Comparison of ENCODE assay signal across 12 cellular contexts in genomic region chr5:74394543-74394923, GRCh38.
DNase-seq lines count a peak whose midpoint lies in the region; ATAC-seq and TF ChIP-seq lines count a peak whose summit lies in the region.
"Had no signal": no experiment of that assay in that cellular context is flagged by ENCODE, and none has a peak within 500 bp of the region (broad histone marks: within the 10 kb centered on the region; RNA-seq: fewer than 3 reads in every experiment).

No MANE protein-coding gene starts in this region.

- 99 to 100% methylated on average over 3 of the region's 3 CpGs for WGBS in endodermal cell (ENCODE audit: insufficient coverage in 1 of 2, insufficient read length in 1 of 2), 2 experiments
- no CpG with 5 or more reads among the region's 3 CpGs for WGBS in neuronal stem cell (ENCODE audit: extremely low coverage in 2 of 2, insufficient read length in 2 of 2, insufficient replicate concordance in 1 of 2), 2 donors

- H3K27me3 Mint-ChIP-seq in endodermal cell (ENCODE audit: insufficient read depth) = peaks cover 48% of the 10 kb centered on the region
- H3K27me3 Mint-ChIP-seq: activated T-cell treated with anti-CD3 and anti-CD28 coated beads, Interleukin-2, amount 50 U/mL, for 24 hours had no signal

- no peaks in the 10 kb centered on the region for H3K36me3 ChIP-seq in endodermal cell (ENCODE audit: control insufficient read depth, insufficient read depth, low read length)
- no peaks in the 10 kb centered on the region for H3K36me3 ChIP-seq in neuronal stem cell (replicated peaks in 1 of 2; ENCODE audit: control insufficient read depth in 2 of 2, insufficient read depth in 2 of 2, low read length in 2 of 2)
- H3K36me3 ChIP-seq: upper lobe of left lung had no signal

- no peaks in the 10 kb centered on the region for H3K79me1 ChIP-seq in neuronal stem cell (ENCODE audit: low read depth, low read length)

- no peak overlapping the region for H3K4me2 ChIP-seq in neuronal stem cell (ENCODE audit: insufficient read depth, low read length, poor library complexity, severe bottlenecking)

- H4K8ac ChIP-seq in neuronal stem cell (ENCODE audit: low read depth, low read length) = no peak overlapping the region

- H2BK120ac ChIP-seq in neuronal stem cell (ENCODE audit: low read depth, low read length) = no peak overlapping the region

- DNase-seq in DMS53 (lab: John Stamatoyannopoulos, UW) = peak; percentile 40
- DNase-seq in DMS53 treated with DMSO at 0.1 percent for 48 hours (lab: John Stamatoyannopoulos, UW; ENCODE audit: unreplicated experiment) = no peak
- peak; percentile 74 for DNase-seq in NCI-H69 (lab: John Stamatoyannopoulos, UW)
- peak; percentile 70 for DNase-seq in endodermal cell
- no peak for DNase-seq in neuronal stem cell (ENCODE audit: low spot score)
- DNase-seq: 8988T; activated T-cell treated with anti-CD3 and anti-CD28 coated beads, Interleukin-2, amount 50 U/mL, for 24 hours; NK-92 treated with Interleukin-12 subunit alpha and Interleukin-12 subunit beta, amount 100 ng/mL, for 24 hours; upper lobe of left lung had no signal

- peaks cover 17% of the 10 kb centered on the region for H3K27me3 ChIP-seq in endodermal cell (ENCODE audit: control insufficient read depth, insufficient read depth, low read length, poor library complexity, severe bottlenecking)
- peaks cover 0 to 3% (median 0%) of the 10 kb centered on the region in 3 experiments for H3K27me3 ChIP-seq in neuronal stem cell (ENCODE audit: control insufficient read depth in 3 of 3, insufficient read depth in 3 of 3, low read depth in 1 of 3, low read length in 3 of 3)
- H3K27me3 ChIP-seq: upper lobe of left lung had no signal

- no peak overlapping the region for H3K27ac Mint-ChIP-seq in endodermal cell
- H3K27ac Mint-ChIP-seq: activated T-cell treated with anti-CD3 and anti-CD28 coated beads, Interleukin-2, amount 50 U/mL, for 24 hours had no signal

- peaks cover 12% of the 10 kb centered on the region for H3K4me1 ChIP-seq in endodermal cell (ENCODE audit: control insufficient read depth, insufficient read depth, low read length)
- H3K4me1 ChIP-seq in neuronal stem cell (ENCODE audit: control insufficient read depth in 2 of 2, insufficient read depth in 1 of 2, low read depth in 1 of 2, low read length in 2 of 2) = peaks cover 8 to 10% of the 10 kb centered on the region in 2 donors

- no peak overlapping the region for H3K27ac ChIP-seq in endodermal cell (ENCODE audit: low read depth, low read length)
- no peak overlapping the region for H3K27ac ChIP-seq in neuronal stem cell (replicated peaks; ENCODE audit: low read length)
- H3K27ac ChIP-seq: upper lobe of left lung had no signal

- H4K91ac ChIP-seq in neuronal stem cell (ENCODE audit: low read depth, low read length, poor library complexity) = no peak overlapping the region

- peak overlapping the region; percentile 29 for H2AK5ac ChIP-seq in neuronal stem cell (ENCODE audit: low read depth, low read length)

- H3K9me3 ChIP-seq in endodermal cell (ENCODE audit: control insufficient read depth, low read length) = peaks cover 7% of the 10 kb centered on the region
- peaks cover 0 to 6% of the 10 kb centered on the region in 2 donors for H3K9me3 ChIP-seq in neuronal stem cell (replicated peaks in 1 of 2; ENCODE audit: control insufficient read depth in 2 of 2, insufficient read depth in 1 of 2, low read depth in 1 of 2, low read length in 2 of 2)
- H3K9me3 ChIP-seq: upper lobe of left lung had no signal

- ATAC-seq in GM21367 (IDR thresholded peaks at IDR 0.05; ENCODE audit: unreplicated experiment) = no peak
- no peak for ATAC-seq in HG03354 (IDR thresholded peaks at IDR 0.05; ENCODE audit: poor library complexity, severe bottlenecking, unreplicated experiment)
- ATAC-seq in HG02970 (IDR thresholded peaks at IDR 0.05; ENCODE audit: low FRiP score, unreplicated experiment) = no peak

- TF ChIP-seq CTCF in endodermal cell (conservative IDR thresholded peaks at IDR 0.05) = peak; percentile 58

- no peaks in the 10 kb centered on the region for H3K36me3 Mint-ChIP-seq in endodermal cell (ENCODE audit: low read depth)

- no peak overlapping the region for H3K14ac ChIP-seq in neuronal stem cell (ENCODE audit: low read length)

- H3K4me3 ChIP-seq in endodermal cell (ENCODE audit: low read length) = no peak overlapping the region
- H3K4me3 ChIP-seq in neuronal stem cell (ENCODE audit: low read length in 2 of 2) = no peak overlapping the region
- H3K4me3 ChIP-seq: upper lobe of left lung had no signal

- H3K9ac ChIP-seq in endodermal cell (ENCODE audit: extremely low read depth, low read length, poor library complexity, severe bottlenecking) (no peak overlapping the region), neuronal stem cell (ENCODE audit: low read depth, low read length, poor library complexity) (no peak overlapping the region)

- H3K4me3 Mint-ChIP-seq in endodermal cell = no peak overlapping the region
- H3K4me3 Mint-ChIP-seq: activated T-cell treated with anti-CD3 and anti-CD28 coated beads, Interleukin-2, amount 50 U/mL, for 24 hours had no signal

- no peak overlapping the region for H3K18ac ChIP-seq in neuronal stem cell (ENCODE audit: low read length)

- H2BK15ac ChIP-seq in neuronal stem cell (ENCODE audit: low read length) = no peak overlapping the region

- H2BK5ac ChIP-seq in neuronal stem cell (ENCODE audit: low read length) = no peak overlapping the region

- H2BK12ac ChIP-seq in neuronal stem cell (ENCODE audit: low read length) = no peak overlapping the region

- H3K23ac ChIP-seq in neuronal stem cell (ENCODE audit: low read depth, low read length, poor library complexity) = no peak overlapping the region

- H3K4me1 Mint-ChIP-seq in endodermal cell = peaks cover 28% of the 10 kb centered on the region

- H3K4ac ChIP-seq in neuronal stem cell (ENCODE audit: low read length) = no peak overlapping the region

- no peak overlapping the region for H2AFZ ChIP-seq in neuronal stem cell (ENCODE audit: low read length)

- H3K9me3 Mint-ChIP-seq in endodermal cell = no peaks in the 10 kb centered on the region
- H3K9me3 Mint-ChIP-seq: activated T-cell treated with anti-CD3 and anti-CD28 coated beads, Interleukin-2, amount 50 U/mL, for 24 hours had no signal

Comparison
In these comparisons a context has a peak if more than half of its experiments do, and no peak if none do; other contexts are left out.
1. DNase-seq: peak in DMS53 (single experiment), NCI-H69 (single experiment) and endodermal cell (single experiment); none in DMS53 treated with DMSO at 0.1 percent for 48 hours (single experiment) and neuronal stem cell (single experiment).